In the genomic region with DNA sequence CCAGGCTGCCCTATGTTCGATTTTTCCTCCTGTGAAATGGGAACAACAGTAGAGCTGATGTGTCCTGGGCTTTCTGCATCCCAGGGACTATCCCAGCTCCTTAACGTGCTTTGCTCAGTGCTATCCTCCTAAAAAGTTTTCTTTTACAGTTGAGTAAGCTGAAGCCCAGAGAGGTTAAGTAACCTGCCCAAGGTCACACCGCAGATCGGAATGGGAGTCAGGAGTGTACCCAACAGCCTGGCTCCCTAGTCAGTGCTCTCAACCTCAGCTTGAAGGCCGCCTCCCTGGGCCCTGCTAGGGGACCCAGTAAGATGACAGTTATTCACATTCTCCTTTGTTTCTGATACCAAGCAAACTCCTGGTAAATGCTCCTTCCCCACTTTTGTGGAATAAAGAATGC, we compare ENCODE assay signal across 18 cellular contexts. TPM values are rescaled to one million over a fixed set of nuclear protein-coding genes. Genes with fewer than 3 reads are reported as not detected.
DNase-seq lines count a peak whose midpoint lies in the region; ATAC-seq, FAIRE-seq and TF ChIP-seq lines count a peak whose summit lies in the region.
"Had no signal": no experiment of that assay in that cellular context is flagged by ENCODE, and none has a peak within 500 bp of the region (broad histone marks: within the 10 kb centered on the region; RNA-seq: fewer than 3 reads in every experiment).

No MANE protein-coding gene starts in this region.

- H3K27ac Mint-ChIP-seq in neural progenitor cell: peak overlapping the region; percentile 33
- peak overlapping the region in 1 of 9 donors; percentile 36 for H3K27ac Mint-ChIP-seq in naive thymus-derived CD4-positive, alpha-beta T cell
- H3K27ac Mint-ChIP-seq: CD8-positive, alpha-beta T cell; GM23338 had no signal

- FAIRE-seq in HepG2 (lab: Jason Lieb, UNC) (no peak), K562 (lab: Jason Lieb, UNC) (no peak)
- FAIRE-seq: GM12892 had no signal

- no peaks in the 10 kb centered on the region for H3K4me1 ChIP-seq in HepG2 (ENCODE audit: insufficient read depth, low read length)
- no peaks in the 10 kb centered on the region for H3K4me1 ChIP-seq in right lobe of liver
- peaks cover 0 to 24% of the 10 kb centered on the region in 2 experiments; a peak in 4 of 5 replicates for H3K4me1 ChIP-seq in K562 (replicated peaks in 1 of 2; ENCODE audit: control insufficient read depth in 2 of 2, insufficient read depth in 2 of 2, low read length in 2 of 2)
- no peaks in the 10 kb centered on the region for H3K4me1 ChIP-seq in neural progenitor cell
- H3K4me1 ChIP-seq in naive thymus-derived CD4-positive, alpha-beta T cell (ENCODE audit: control insufficient read depth in 2 of 2, insufficient read depth in 2 of 2, low read length in 2 of 2): no peaks in the 10 kb centered on the region
- no peaks in the 10 kb centered on the region for H3K4me1 ChIP-seq in aorta (ENCODE audit: control insufficient read depth in 1 of 2, insufficient read depth in 2 of 2, low read length in 2 of 2)
- H3K4me1 ChIP-seq: Caco-2 had no signal

- no peaks in the 10 kb centered on the region for H3K36me3 ChIP-seq in HepG2 (replicated peaks in 1 of 2; ENCODE audit: control insufficient read depth in 1 of 2, insufficient read depth in 2 of 2, low read length in 2 of 2)
- H3K36me3 ChIP-seq in right lobe of liver: no peaks in the 10 kb centered on the region
- no peaks in the 10 kb centered on the region for H3K36me3 ChIP-seq in K562 (ENCODE audit: control insufficient read depth, insufficient read depth, low read length)
- no peaks in the 10 kb centered on the region for H3K36me3 ChIP-seq in neural progenitor cell
- no peaks in the 10 kb centered on the region for H3K36me3 ChIP-seq in naive thymus-derived CD4-positive, alpha-beta T cell (ENCODE audit: control insufficient read depth in 2 of 3, insufficient read depth in 3 of 3, low read length in 3 of 3)
- H3K36me3 ChIP-seq in aorta (ENCODE audit: control insufficient read depth in 1 of 2, insufficient read depth in 2 of 2, low read length in 1 of 2): no peaks in the 10 kb centered on the region

- in situ Hi-C loops in HepG2 (cut with HindIII; ENCODE audit: extremely low pct_ligation_motif_present, low pct_unique_long_range_greater_than_20kb): no loop called here
- in situ Hi-C loops in K562 (cut with MboI): loop anchor here (10.0 kb wide), 1 partner anchor 555 kb away; no protein-coding TSS in a partner anchor

- H3K4me2 ChIP-seq in HepG2 (ENCODE audit: low read depth, low read length) (no peak overlapping the region), K562 (ENCODE audit: insufficient read depth, low read length) (no peak overlapping the region), neural progenitor cell (no peak overlapping the region)
- H3K4me2 ChIP-seq: GM23338 had no signal

- POLR2A ChIA-PET in HepG2 (lab: Yijun Ruan, JAX) (no interaction called here), K562 (lab: Yijun Ruan, JAX) (no interaction called here)
- POLR2A ChIA-PET in naive thymus-derived CD4-positive, alpha-beta T cell (lab: Charles Lee): no interaction called here

- H3K9me1 ChIP-seq in K562 (ENCODE audit: control insufficient read depth, insufficient read depth, low read length): no peaks in the 10 kb centered on the region

- H4K20me1 ChIP-seq in HepG2 (ENCODE audit: insufficient read depth, low read length) (no peaks in the 10 kb centered on the region), K562 (replicated peaks; ENCODE audit: control insufficient read depth, insufficient read depth, low read length) (no peaks in the 10 kb centered on the region; the same call in 1 of the 2 replicates), neural progenitor cell (ENCODE audit: low read depth) (no peaks in the 10 kb centered on the region)

- no peak overlapping the region for H2AFZ ChIP-seq in HepG2 (ENCODE audit: low read length)
- no peak overlapping the region for H2AFZ ChIP-seq in K562 (ENCODE audit: low read depth, low read length)
- no peak overlapping the region for H2AFZ ChIP-seq in neural progenitor cell (replicated peaks)
- H2AFZ ChIP-seq: GM23338 had no signal

- no peak for TF ChIP-seq POLR2A in HepG2 (IDR thresholded peaks at IDR 0.05; ENCODE audit: insufficient read depth in 1 of 2, low read depth in 2 of 2, low read length in 2 of 2)
- no peak for TF ChIP-seq POLR2A in right lobe of liver (IDR thresholded peaks at IDR 0.05)
- no peak for TF ChIP-seq POLR2A in K562 (conservative IDR thresholded peaks at IDR 0.05)

- no peak for TF ChIP-seq EP300 in HepG2 (IDR thresholded peaks at IDR 0.05; ENCODE audit: low read depth in 2 of 2, low read length in 2 of 2)
- no peak for TF ChIP-seq EP300 in HepG2 (CRISPR knock-in tag; IDR thresholded peaks at IDR 0.05; ENCODE audit: borderline replicate concordance)
- no peak for TF ChIP-seq EP300 in K562 (IDR thresholded peaks at IDR 0.05; ENCODE audit: low read length)

- ATAC-seq in HepG2 (no peak), right lobe of liver (no peak), K562 (no peak), aorta (ENCODE audit: low FRiP score) (no peak)
- no peak for ATAC-seq in naive thymus-derived CD4-positive, alpha-beta T cell
- ATAC-seq: CD8-positive, alpha-beta T cell; GM23338 had no signal

- H3K79me2 ChIP-seq in HepG2 (ENCODE audit: insufficient read depth, low read length) (no peaks in the 10 kb centered on the region), K562 (ENCODE audit: control insufficient read depth, insufficient read depth, low read length) (no peaks in the 10 kb centered on the region; the same call in 2 of the 3 replicates), neural progenitor cell (ENCODE audit: low read depth) (no peaks in the 10 kb centered on the region)

- H3K4me3 ChIP-seq in HepG2 (replicated peaks in 1 of 3; ENCODE audit: insufficient read depth in 1 of 3, low read depth in 2 of 3, low read length in 3 of 3): no peak overlapping the region
- H3K4me3 ChIP-seq in right lobe of liver: no peak overlapping the region
- H3K4me3 ChIP-seq in K562: no peak overlapping the region
- no peak overlapping the region for H3K4me3 ChIP-seq in neural progenitor cell
- H3K4me3 ChIP-seq in naive thymus-derived CD4-positive, alpha-beta T cell (ENCODE audit: low read length): no peak overlapping the region
- H3K4me3 ChIP-seq in aorta (ENCODE audit: low read length in 2 of 2): no peak overlapping the region
- H3K4me3 ChIP-seq: GM23338 had no signal

- TF ChIP-seq RAD21 in HepG2 (CRISPR knock-in tag; IDR thresholded peaks at IDR 0.05) (no peak), K562 (CRISPR knock-in tag; conservative IDR thresholded peaks at IDR 0.05 in 1 of 2, IDR thresholded peaks at IDR 0.05 in 1 of 2) (no peak)

- H3K9me3 Mint-ChIP-seq in neural progenitor cell: no peaks in the 10 kb centered on the region
- H3K9me3 Mint-ChIP-seq in naive thymus-derived CD4-positive, alpha-beta T cell: no peaks in the 10 kb centered on the region
- H3K9me3 Mint-ChIP-seq: CD8-positive, alpha-beta T cell; GM23338; H9 had no signal

- H3F3A ChIP-seq in neural progenitor cell (ENCODE audit: low read depth): no peaks in the 10 kb centered on the region

- BruUV-seq in HepG2 (replicated peaks; lab: Mats Ljungman, UMichigan): no TSS peak
- no TSS peak for BruUV-seq in K562 (replicated peaks; lab: Mats Ljungman, UMichigan)

- H3K27me3 ChIP-seq in HepG2 (ENCODE audit: control insufficient read depth in 1 of 2, insufficient read depth in 2 of 2, low read length in 2 of 2) (peaks cover 0 to 3% of the 10 kb centered on the region in 2 experiments; a peak in 1 of 5 replicates), right lobe of liver (no peaks in the 10 kb centered on the region), K562 (ENCODE audit: control insufficient read depth in 2 of 2, insufficient read depth in 2 of 2, low read length in 2 of 2) (no peaks in the 10 kb centered on the region), neural progenitor cell (no peaks in the 10 kb centered on the region), aorta (ENCODE audit: control insufficient read depth in 1 of 2, insufficient read depth in 2 of 2, low read length in 1 of 2) (no peaks in the 10 kb centered on the region)
- no peaks in the 10 kb centered on the region for H3K27me3 ChIP-seq in naive thymus-derived CD4-positive, alpha-beta T cell (ENCODE audit: control insufficient read depth in 2 of 2, insufficient read depth in 2 of 2, low read length in 2 of 2)

- H3K27me3 Mint-ChIP-seq in neural progenitor cell (ENCODE audit: insufficient read depth, low read depth): peaks cover 11% of the 10 kb centered on the region
- H3K27me3 Mint-ChIP-seq in naive thymus-derived CD4-positive, alpha-beta T cell: peaks cover 0 to 18% (median 9%) of the 10 kb centered on the region in 5 donors

- TF ChIP-seq CTCF in HepG2 (CRISPR knock-in tag; IDR thresholded peaks at IDR 0.05) (no peak), right lobe of liver (IDR thresholded peaks at IDR 0.05) (no peak), K562 (IDR thresholded peaks at IDR 0.05 in 2 of 3, conservative IDR thresholded peaks at IDR 0.05 in 1 of 3; ENCODE audit: insufficient read depth in 2 of 3, low read depth in 1 of 3, low read length in 3 of 3) (no peak), neural progenitor cell (IDR thresholded peaks at IDR 0.05) (no peak)

- WGBS in HepG2 (ENCODE audit: low lambda C conversion rate): 35% methylated on average over 5 of the region's 5 CpGs
- 75% methylated on average over 2 of the region's 5 CpGs for WGBS in right lobe of liver (ENCODE audit: insufficient coverage, low coverage, low lambda C conversion rate, missing lambda C conversion rate)
- 79% methylated on average over 5 of the region's 5 CpGs for WGBS in K562 (ENCODE audit: insufficient coverage, low coverage, missing lambda C conversion rate)
- WGBS in aorta, 2 donors: 94 to 95% methylated on average over 5 of the region's 5 CpGs

- H3K9ac ChIP-seq in HepG2 (ENCODE audit: insufficient read depth, low read depth, low read length): no peak overlapping the region
- H3K9ac ChIP-seq in K562 (ENCODE audit: insufficient read depth in 1 of 2, low read depth in 2 of 2, low read length in 2 of 2): no peak overlapping the region
- H3K9ac ChIP-seq in neural progenitor cell: no peak overlapping the region

- no peak for DNase-seq in HepG2 (ENCODE audit: low spot score)
- no peak for DNase-seq in right lobe of liver
- no peak for DNase-seq in K562 (ENCODE audit: extremely low read depth in 1 of 4, low spot score in 3 of 4)
- no peak for DNase-seq in neural progenitor cell (ENCODE audit: low spot score)
- no peak for DNase-seq in naive thymus-derived CD4-positive, alpha-beta T cell
- DNase-seq in Ammon's horn (ENCODE audit: low spot score): no peak
- no peak for DNase-seq in aorta
- DNase-seq: 8988T; AML-193; C1 segment of cervical spinal cord; Caco-2; CD8-positive, alpha-beta T cell; DND-41; GDM1; H9 had no signal

- H3K9me3 ChIP-seq in HepG2 (ENCODE audit: low read length) (no peaks in the 10 kb centered on the region), right lobe of liver (no peaks in the 10 kb centered on the region), K562 (replicated peaks; ENCODE audit: control insufficient read depth, insufficient read depth, low read depth, low read length) (no peaks in the 10 kb centered on the region), neural progenitor cell (ENCODE audit: low read depth) (no peaks in the 10 kb centered on the region), aorta (ENCODE audit: control insufficient read depth, low read length) (no peaks in the 10 kb centered on the region)
- no peaks in the 10 kb centered on the region for H3K9me3 ChIP-seq in naive thymus-derived CD4-positive, alpha-beta T cell (ENCODE audit: control insufficient read depth in 2 of 3, low read length in 3 of 3)
- H3K9me3 ChIP-seq: Caco-2 had no signal

- CTCF ChIA-PET in HepG2 (lab: Yijun Ruan, JAX; ENCODE audit: low intra/inter-chr PET ratio, low total read pairs) (no interaction called here), K562 (lab: Yijun Ruan, JAX; ENCODE audit: low intra/inter-chr PET ratio) (no interaction called here)
- CTCF ChIA-PET in naive thymus-derived CD4-positive, alpha-beta T cell (lab: Charles Lee): no interaction called here

- H3K27ac ChIP-seq in HepG2 (ENCODE audit: extremely low read length, insufficient read depth, low read length): no peak overlapping the region
- no peak overlapping the region for H3K27ac ChIP-seq in right lobe of liver
- no peak overlapping the region for H3K27ac ChIP-seq in K562 (ENCODE audit: extremely low read depth, low read depth, low read length)
- no peak overlapping the region for H3K27ac ChIP-seq in neural progenitor cell
- no peak overlapping the region for H3K27ac ChIP-seq in naive thymus-derived CD4-positive, alpha-beta T cell (ENCODE audit: low read depth, low read length)
- H3K27ac ChIP-seq in aorta (ENCODE audit: low read depth in 1 of 2, low read length in 2 of 2): no peak overlapping the region

- H3K4me1 Mint-ChIP-seq in neural progenitor cell: peaks cover 30% of the 10 kb centered on the region
- peaks cover 0 to 14% (median 8%) of the 10 kb centered on the region in 7 donors for H3K4me1 Mint-ChIP-seq in naive thymus-derived CD4-positive, alpha-beta T cell

- no peak overlapping the region for H3K4me3 Mint-ChIP-seq in neural progenitor cell
- H3K4me3 Mint-ChIP-seq in naive thymus-derived CD4-positive, alpha-beta T cell: no peak overlapping the region
- H3K4me3 Mint-ChIP-seq: CD8-positive, alpha-beta T cell; GM23338; H9 had no signal

- no peaks in the 10 kb centered on the region for H3K36me3 Mint-ChIP-seq in neural progenitor cell
- H3K36me3 Mint-ChIP-seq in naive thymus-derived CD4-positive, alpha-beta T cell: no peaks in the 10 kb centered on the region
- H3K36me3 Mint-ChIP-seq: CD8-positive, alpha-beta T cell had no signal

- intact Hi-C loops in HepG2 (cut with micrococcal nuclease; ENCODE audit: unreplicated experiment) (no loop called here), right lobe of liver (cut with DNase I) (loop anchor here in 1 of 2 donors (10.0 kb wide), 1 partner anchor 75 kb away; no protein-coding TSS in a partner anchor), K562 (cut with micrococcal nuclease) (no loop called here), aorta (cut with DNase I) (no loop called here)
- intact Hi-C loops in naive thymus-derived CD4-positive, alpha-beta T cell (cut with micrococcal nuclease): no loop called here

RNA-seq across cellular contexts. Expression of a gene that starts 45.9 kb away (rescaled TPM):
- total RNA-seq in HepG2 (2016; rRNA removed; fragmentation: Illumina TruSeq; extraction: Trizol): 0.15 TPM in 1 of 2 replicates, not detected in the other
- total RNA-seq in HepG2 (2016; cell fraction: cytosol; rRNA removed; fragmentation: Illumina TruSeq; extraction: Trizol; ENCODE audit: low read depth): not detected in 2 replicates
- total RNA-seq in HepG2 (2016; cell fraction: insoluble cytoplasmic fraction; rRNA removed; fragmentation: Illumina TruSeq; extraction: Trizol): 0.06 TPM in 1 of 2 replicates, not detected in the other
- not detected in 2 replicates for total RNA-seq in HepG2 (2016; cell fraction: membrane; rRNA removed; fragmentation: Illumina TruSeq; extraction: Trizol)
- total RNA-seq in HepG2 (2016; cell fraction: nucleus; rRNA removed; fragmentation: Illumina TruSeq; extraction: Trizol): not detected in 2 replicates
- 0.11 and 0.18 TPM in 2 replicates for polyA plus RNA-seq in HepG2 (2011; rRNA removed)
- polyA plus RNA-seq in HepG2 (2011; cell fraction: cytosol; rRNA removed): 0.15 and 0.19 TPM in 2 replicates
- polyA plus RNA-seq in HepG2 (2011; cell fraction: nucleus; rRNA removed): 0.16 and 0.33 TPM in 2 replicates
- not detected in 2 replicates for polyA plus RNA-seq in HepG2 (2012)
- 0.07 and 0.15 TPM in 2 replicates for polyA plus RNA-seq in HepG2 (2016; cell fraction: cytosol; fragmentation: Illumina TruSeq; extraction: Trizol; ENCODE audit: low read depth)
- not detected in 2 replicates for polyA plus RNA-seq in HepG2 (2016; cell fraction: insoluble cytoplasmic fraction; fragmentation: Illumina TruSeq; extraction: Trizol; ENCODE audit: low read depth)
- 0.15 TPM in 1 of 2 replicates, not detected in the other for polyA plus RNA-seq in HepG2 (2016; cell fraction: membrane; fragmentation: Illumina TruSeq; extraction: Trizol; ENCODE audit: low read depth)
- 0.29 and 0.56 TPM in 2 replicates for polyA plus RNA-seq in HepG2 (2016; cell fraction: nucleus; fragmentation: Illumina TruSeq; extraction: Trizol; ENCODE audit: insufficient read depth, low read depth)
- polyA minus RNA-seq in HepG2 (2011; rRNA and poly(A)+ RNA removed; ENCODE audit: low replicate concordance): 1.1 and 29.8 TPM in 2 replicates
- polyA minus RNA-seq in HepG2 (2011; cell fraction: cytosol; rRNA and poly(A)+ RNA removed): 0.88 TPM in 1 of 2 replicates, not detected in the other
- polyA minus RNA-seq in HepG2 (2011; cell fraction: nucleus; rRNA and poly(A)+ RNA removed): 1.0 TPM in 1 of 2 replicates, not detected in the other
- total RNA-seq in right lobe of liver: 10 to 100 TPM; 14.2 to 21.3 (median 15.2) TPM
- total RNA-seq in K562 (2011; cell fraction: chromatin; rRNA removed; ENCODE audit: low replicate concordance): 13.6 and 22.3 TPM in 2 replicates
- 10.8 and 12.0 TPM in 2 replicates for total RNA-seq in K562 (2011; cell fraction: nucleolus; rRNA removed)
- total RNA-seq in K562 (2011; cell fraction: nucleoplasm; rRNA removed): 8.9 and 12.1 TPM in 2 replicates
- total RNA-seq in K562 (2014; rRNA removed): 57.9 and 58.8 TPM in 2 replicates
- 18.6 and 20.9 TPM in 2 replicates for total RNA-seq in K562 (2014; rRNA removed; fragmentation: Illumina TruSeq; extraction: Trizol)
- total RNA-seq in K562 (2015; rRNA removed; fragmentation: Illumina TruSeq; extraction: Trizol): 19.3 and 23.0 TPM in 2 replicates
- 39.0 and 42.6 TPM in 2 replicates for total RNA-seq in K562 (2021)
- polyA plus RNA-seq in K562 (2011; rRNA removed): 59.2 and 62.5 TPM in 2 replicates
- 74.6 and 88.9 TPM in 2 replicates for polyA plus RNA-seq in K562 (2011; cell fraction: cytosol; rRNA removed)
- polyA plus RNA-seq in K562 (2011; cell fraction: nucleus; rRNA removed): 29.0 and 29.9 TPM in 2 replicates
- 35.8 and 54.1 TPM in 2 replicates for polyA plus RNA-seq in K562 (2012)
- 29.2 and 35.0 TPM in 2 replicates for polyA plus RNA-seq in K562 (2014; fragmentation: Illumina TruSeq; extraction: Trizol)
- polyA plus RNA-seq in K562 (2014; fragmentation: Nextera tagmentation; extraction: Ambion mirVana): 1 to 10 TPM; 1.1 to 1.6 TPM
- 52.9 and 64.8 TPM in 2 replicates for polyA plus RNA-seq in K562 (2014; rRNA removed)
- 32.1 and 33.1 TPM in 2 replicates for polyA minus RNA-seq in K562 (2011; rRNA and poly(A)+ RNA removed)
- polyA minus RNA-seq in K562 (2011; cell fraction: cytosol; rRNA and poly(A)+ RNA removed): 15.8 and 16.6 TPM in 2 replicates
- polyA minus RNA-seq in K562 (2011; cell fraction: nucleus; rRNA and poly(A)+ RNA removed): 4.8 and 7.6 TPM in 2 replicates
- total RNA-seq in neural progenitor cell (ENCODE audit: low replicate concordance): 12.7 and 13.0 TPM in 2 replicates
- total RNA-seq in naive thymus-derived CD4-positive, alpha-beta T cell: 10 to 100 TPM in 2 of 5 experiments, 1 to 10 TPM in 3; 3.9 to 51.2 (median 8.1) TPM
- polyA plus RNA-seq in naive thymus-derived CD4-positive, alpha-beta T cell: under 1 TPM; 0.18 to 0.38 TPM
- 10 to 100 TPM; 28.3 to 34.6 TPM for total RNA-seq in aorta
- 10 to 100 TPM in 1 of 2 donors, 1 to 10 TPM in 1; 7.9 to 12.1 TPM for polyA plus RNA-seq in aorta
- total RNA-seq: HT-29 had no signal
